Comparison of ENCODE assay signal across 1 cellular context in the genomic region with DNA sequence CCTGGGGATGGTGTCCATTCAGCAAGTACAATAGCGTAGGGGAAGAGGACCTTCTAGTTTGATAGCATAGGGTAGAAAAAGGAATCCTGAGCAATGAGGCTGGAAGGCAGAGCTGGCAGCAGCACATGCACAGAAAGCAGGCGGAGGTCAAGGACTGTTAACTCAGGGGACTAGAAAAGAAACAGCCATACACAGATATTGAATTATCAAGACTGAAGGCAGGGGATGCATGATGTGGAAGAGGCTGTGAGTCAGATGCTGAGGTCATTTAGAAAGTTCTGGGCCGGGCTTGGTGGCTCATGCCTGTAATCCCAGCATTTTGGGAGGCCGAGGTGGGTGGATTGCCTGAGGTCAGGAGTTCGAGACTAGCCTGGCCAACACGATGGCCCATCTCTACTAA.
TF ChIP-seq lines count a peak whose summit lies in the region.

No MANE protein-coding gene starts in this region.

TF ChIP-seq in H1, 55 proteins besides CTCF, POLR2A, EP300 and RAD21 (continued from another document):
- no peak for TF ChIP-seq SIN3A (conservative IDR thresholded peaks at IDR 0.05 in 1 of 2, IDR thresholded peaks at IDR 0.05 in 1 of 2; ENCODE audit: low read depth in 1 of 2, low read length in 2 of 2)
